In the genomic region with DNA sequence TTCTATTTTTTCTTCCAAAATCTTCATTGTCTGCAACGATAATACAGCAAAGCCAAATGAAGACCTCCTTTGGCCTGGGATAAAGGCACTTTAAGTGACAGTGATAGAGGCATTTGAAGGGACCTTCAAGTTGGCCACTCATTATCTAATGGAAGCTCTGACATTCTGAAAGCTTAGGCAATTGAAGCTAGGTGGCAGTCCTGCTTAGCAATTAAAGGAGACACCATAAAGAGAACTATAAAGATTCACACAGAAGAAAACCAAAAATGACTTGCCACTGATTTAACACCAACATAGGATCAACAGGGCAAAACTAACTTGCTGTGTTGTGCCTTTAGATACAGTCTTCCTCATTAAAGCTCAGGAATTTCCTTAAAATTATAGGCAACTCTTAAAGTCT, we compare ENCODE assay signal across 13 cellular contexts.
DNase-seq lines count a peak whose midpoint lies in the region; ATAC-seq and TF ChIP-seq lines count a peak whose summit lies in the region.
"Had no signal": no experiment of that assay in that cellular context is flagged by ENCODE, and none has a peak within 500 bp of the region (broad histone marks: within the 10 kb centered on the region; RNA-seq: fewer than 3 reads in every experiment).

No MANE protein-coding gene starts in this region.

- H3K4me3 Mint-ChIP-seq in endodermal cell (no peak overlapping the region), immature natural killer cell (no peak overlapping the region)
- H3K4me3 Mint-ChIP-seq: effector memory CD8-positive, alpha-beta T cell had no signal

- H3K4me1 ChIP-seq in endodermal cell (ENCODE audit: control insufficient read depth, insufficient read depth, low read length): no peaks in the 10 kb centered on the region
- no peaks in the 10 kb centered on the region for H3K4me1 ChIP-seq in psoas muscle
- H3K4me1 ChIP-seq: adrenal gland, right lobe of liver had no signal

- no peak overlapping the region for H3K9ac ChIP-seq in endodermal cell (ENCODE audit: extremely low read depth, low read length, poor library complexity, severe bottlenecking)

- peaks cover 19% of the 10 kb centered on the region for H3K9me3 ChIP-seq in endodermal cell (ENCODE audit: control insufficient read depth, low read length)
- H3K9me3 ChIP-seq in psoas muscle: no peaks in the 10 kb centered on the region
- H3K9me3 ChIP-seq: adrenal gland, right lobe of liver had no signal

- H3K27ac Mint-ChIP-seq in endodermal cell (no peak overlapping the region), immature natural killer cell (no peak overlapping the region)
- H3K27ac Mint-ChIP-seq: effector memory CD8-positive, alpha-beta T cell had no signal

- peak; percentile 49 to 69 (median 58) for ATAC-seq in psoas muscle
- ATAC-seq: effector memory CD8-positive, alpha-beta T cell had no signal

- H3K36me3 Mint-ChIP-seq in endodermal cell (ENCODE audit: low read depth): no peaks in the 10 kb centered on the region
- H3K36me3 Mint-ChIP-seq in immature natural killer cell: no peaks in the 10 kb centered on the region

- TF ChIP-seq CTCF in endodermal cell (conservative IDR thresholded peaks at IDR 0.05): peak; percentile 51
- peak; percentile 43 for TF ChIP-seq CTCF in psoas muscle (IDR thresholded peaks at IDR 0.05)
- TF ChIP-seq CTCF in coronary artery (IDR thresholded peaks at IDR 0.05): no peak

- DNase-seq in Kasumi-1 (lab: John Stamatoyannopoulos, UW): peak; percentile 22 to 26
- DNase-seq in NCI-H2227 treated with DMSO at 0.1 percent for 48 hours (lab: John Stamatoyannopoulos, UW): peak; percentile 9
- DNase-seq in endodermal cell: no peak
- DNase-seq in psoas muscle: no peak
- no peak for DNase-seq in immature natural killer cell
- DNase-seq in coronary artery (ENCODE audit: low spot score): no peak
- DNase-seq in SKM-1 treated with dmso at 0.1 percent for 144 hours (lab: John Stamatoyannopoulos, UW; ENCODE audit: unreplicated experiment): no peak
- DNase-seq: activated CD8-positive, alpha-beta memory T cell treated with anti-CD3 and anti-CD28 coated beads, Interleukin-2, amount 50 U/mL, for 4 hours; adrenal gland; effector memory CD8-positive, alpha-beta T cell; GOT3; NCI-H2029 treated with DMSO at 0.1 percent for 48 hours; right lobe of liver had no signal

- H3K27me3 Mint-ChIP-seq in endodermal cell (ENCODE audit: insufficient read depth) (no peaks in the 10 kb centered on the region), immature natural killer cell (ENCODE audit: low read depth in 3 of 3) (peaks cover 0 to 10% (median 4%) of the 10 kb centered on the region in 3 donors)

- H3K27me3 ChIP-seq in endodermal cell (ENCODE audit: control insufficient read depth, insufficient read depth, low read length, poor library complexity, severe bottlenecking): no peaks in the 10 kb centered on the region
- H3K27me3 ChIP-seq in psoas muscle (ENCODE audit: insufficient read depth in 3 of 3, low read length in 2 of 3): no peaks in the 10 kb centered on the region
- H3K27me3 ChIP-seq: adrenal gland had no signal

- H3K36me3 ChIP-seq in endodermal cell (ENCODE audit: control insufficient read depth, insufficient read depth, low read length) (no peaks in the 10 kb centered on the region), psoas muscle (ENCODE audit: insufficient read depth in 1 of 2, low read depth in 1 of 2) (no peaks in the 10 kb centered on the region)
- H3K36me3 ChIP-seq: adrenal gland, right lobe of liver had no signal

- H3K27ac ChIP-seq in endodermal cell (ENCODE audit: low read depth, low read length) (no peak overlapping the region), psoas muscle (no peak overlapping the region), coronary artery (no peak overlapping the region)
- H3K27ac ChIP-seq: adrenal gland, right lobe of liver had no signal

- WGBS in endodermal cell (ENCODE audit: insufficient coverage in 1 of 2, insufficient read length in 1 of 2), 2 experiments: 73% methylated on average over 1 of the region's 1 CpG; no CpG with 5 or more reads in 1 of the 2 experiments
- WGBS in psoas muscle, 3 donors: 68 to 91% (median 80%) methylated on average over 1 of the region's 1 CpG

- intact Hi-C loops in psoas muscle (cut with DNase I): no loop called here

- H3K4me3 ChIP-seq in endodermal cell (ENCODE audit: low read length) (no peak overlapping the region), psoas muscle (no peak overlapping the region), coronary artery (no peak overlapping the region)
- H3K4me3 ChIP-seq: adrenal gland, right lobe of liver had no signal

- H3K4me1 Mint-ChIP-seq in endodermal cell (peaks cover 4% of the 10 kb centered on the region), immature natural killer cell (no peaks in the 10 kb centered on the region)

- H3K9me3 Mint-ChIP-seq in endodermal cell (peaks cover 45% of the 10 kb centered on the region), immature natural killer cell (no peaks in the 10 kb centered on the region)
- H3K9me3 Mint-ChIP-seq: effector memory CD8-positive, alpha-beta T cell had no signal

Comparison
In these comparisons a context has a peak if more than half of its experiments do, and no peak if none do; other contexts are left out.
1. DNase-seq: peak in Kasumi-1 (2 of 2) and NCI-H2227 treated with DMSO at 0.1 percent for 48 hours (single experiment); none in endodermal cell (single experiment), psoas muscle (0 of 2), immature natural killer cell (0 of 3), coronary artery (single experiment) and SKM-1 treated with dmso at 0.1 percent for 144 hours (single experiment).